Comparison of ENCODE assay signal across 24 cellular contexts in genomic region chr6:24650365-24650764, GRCh38. TPM values are rescaled to one million over a fixed set of nuclear protein-coding genes. Genes with fewer than 3 reads are reported as not detected.
DNase-seq lines count a peak whose midpoint lies in the region; ATAC-seq and TF ChIP-seq lines count a peak whose summit lies in the region.
"Had no signal": no experiment of that assay in that cellular context is flagged by ENCODE, and none has a peak within 500 bp of the region (broad histone marks: within the 10 kb centered on the region; RNA-seq: fewer than 3 reads in every experiment).

No MANE protein-coding gene starts in this region.

- H3K4me3 Mint-ChIP-seq in Caco-2 (ENCODE audit: unreplicated experiment): no peak overlapping the region
- H3K4me3 Mint-ChIP-seq in memory B cell: no peak overlapping the region
- H3K4me3 Mint-ChIP-seq: CD4-positive, alpha-beta memory T cell; HFFc6 had no signal

- H3K9me3 ChIP-seq in Caco-2: no peaks in the 10 kb centered on the region
- no peaks in the 10 kb centered on the region for H3K9me3 ChIP-seq in IMR-90 (ENCODE audit: control insufficient read depth, insufficient read depth, low read length)
- H3K9me3 ChIP-seq in SU-DHL-6 (ENCODE audit: insufficient read depth, low read length): no peaks in the 10 kb centered on the region
- H3K9me3 ChIP-seq in tibial nerve: no peaks in the 10 kb centered on the region
- H3K9me3 ChIP-seq: BLaER1 treated with 17β-estradiol and CSF1 and Interleukin-3, amounts not matched to agents 10 nM and 100 nM had no signal

- H3K27me3 Mint-ChIP-seq in Caco-2 (ENCODE audit: insufficient read depth, unreplicated experiment) (no peaks in the 10 kb centered on the region), memory B cell (no peaks in the 10 kb centered on the region)

- H2BK5ac ChIP-seq in IMR-90 (ENCODE audit: low read depth, low read length, poor library complexity, severe bottlenecking): no peak overlapping the region

- H3K9me1 ChIP-seq in IMR-90 (ENCODE audit: insufficient read depth, low read length): no peaks in the 10 kb centered on the region

- CTCF ChIA-PET in Caco-2 (lab: Charles Lee) (no interaction called here), IMR-90 (lab: Yijun Ruan, JAX) (no interaction called here)

- H4K8ac ChIP-seq in IMR-90 (ENCODE audit: low read depth in 2 of 2, low read length in 2 of 2): no peak overlapping the region

- H3K27ac Mint-ChIP-seq in Caco-2 (ENCODE audit: unreplicated experiment) (no peak overlapping the region), memory B cell (peak overlapping the region; percentile 55)
- H3K27ac Mint-ChIP-seq: CD4-positive, alpha-beta memory T cell; HFFc6 had no signal

- no peak overlapping the region for H3K4ac ChIP-seq in IMR-90 (ENCODE audit: low read depth, low read length)

- no peak overlapping the region for H4K5ac ChIP-seq in IMR-90 (ENCODE audit: low read depth, low read length)

- H4K20me1 ChIP-seq in IMR-90 (ENCODE audit: insufficient read depth, low read length) (no peaks in the 10 kb centered on the region), SU-DHL-6 (ENCODE audit: low read depth, low read length) (no peaks in the 10 kb centered on the region)

- dilution Hi-C loops in IMR-90 (cut with HindIII; ENCODE audit: low sequenced_read_pairs, unreplicated experiment): no loop called here

- POLR2A ChIA-PET in Caco-2 (lab: Charles Lee): no interaction called here
- POLR2A ChIA-PET in IMR-90 (lab: Charles Lee; ENCODE audit: unreplicated experiment): no interaction called here

- no peak overlapping the region for H3K14ac ChIP-seq in IMR-90 (replicated peaks; ENCODE audit: low read depth, low read length)

- no peak for TF ChIP-seq RAD21 in IMR-90 (IDR thresholded peaks at IDR 0.05; ENCODE audit: low read length)

- H3K4me2 ChIP-seq in IMR-90 (ENCODE audit: low read depth, low read length) (no peak overlapping the region), SU-DHL-6 (ENCODE audit: low read depth, low read length, poor library complexity, severe bottlenecking) (peak overlapping the region; percentile 16)
- H3K4me2 ChIP-seq: KMS-11 had no signal

- H2AK9ac ChIP-seq in IMR-90 (replicated peaks; ENCODE audit: low read depth, low read length, poor library complexity): no peak overlapping the region

- H2BK120ac ChIP-seq in IMR-90 (ENCODE audit: low read depth, low read length): no peak overlapping the region

- H3K27ac ChIP-seq in IMR-90 (ENCODE audit: insufficient read depth, low read length) (no peak overlapping the region), SU-DHL-6 (ENCODE audit: low read depth, low read length) (peak overlapping the region; percentile 47), tibial nerve (no peak overlapping the region)
- H3K27ac ChIP-seq: KMS-11 had no signal

- no peak overlapping the region for H2BK20ac ChIP-seq in IMR-90 (ENCODE audit: low read depth, low read length)

- no peak overlapping the region for H3K23ac ChIP-seq in IMR-90 (ENCODE audit: low read depth, low read length)

- H3K79me2 ChIP-seq in SU-DHL-6 (ENCODE audit: insufficient read depth, low read length): no peaks in the 10 kb centered on the region

- H3K79me1 ChIP-seq in IMR-90 (ENCODE audit: low read depth in 1 of 2, low read length in 2 of 2): 0 out of 4 replicates have a peak, but pooled peaks cover 2 to 3% of the 10 kb centered on the region in 2 experiments

- no peak overlapping the region for H3K9ac ChIP-seq in IMR-90 (ENCODE audit: low read depth, low read length)
- no peak overlapping the region for H3K9ac ChIP-seq in SU-DHL-6 (ENCODE audit: low read length)
- H3K9ac ChIP-seq: BLaER1 treated with 17β-estradiol and CSF1 and Interleukin-3, amounts not matched to agents 10 nM and 100 nM; KMS-11 had no signal

- no CpG with 5 or more reads among the region's 3 CpGs for WGBS in IMR-90 (ENCODE audit: extremely low coverage in 2 of 2, insufficient read length in 1 of 2), 2 experiments
- WGBS in tibial nerve, 2 donors: 53 to 55% methylated on average over 3 of the region's 3 CpGs

- peaks cover 20% of the 10 kb centered on the region for H3K36me3 Mint-ChIP-seq in Caco-2 (ENCODE audit: insufficient read depth, unreplicated experiment)
- H3K36me3 Mint-ChIP-seq in memory B cell: peaks cover 21% of the 10 kb centered on the region

- in situ Hi-C loops in IMR-90 (cut with MboI; ENCODE audit: low sequenced_read_pairs): no loop called here

- H3F3A ChIP-seq in SU-DHL-6 (ENCODE audit: insufficient read depth): peaks cover 36% of the 10 kb centered on the region

- no peaks in the 10 kb centered on the region for H3K4me1 ChIP-seq in Caco-2
- no peaks in the 10 kb centered on the region for H3K4me1 ChIP-seq in IMR-90 (ENCODE audit: control insufficient read depth, insufficient read depth, low read length)
- peaks cover 0 to 11% (median 2%) of the 10 kb centered on the region in 4 donors for H3K4me1 ChIP-seq in tibial nerve

- H3K36me3 ChIP-seq in Caco-2 (ENCODE audit: control insufficient read depth, insufficient read depth, low read length) (peaks cover 1% of the 10 kb centered on the region), IMR-90 (ENCODE audit: control insufficient read depth, insufficient read depth, low read length) (peaks cover 8% of the 10 kb centered on the region), SU-DHL-6 (ENCODE audit: low read length) (peaks cover 42% of the 10 kb centered on the region), tibial nerve (peaks cover 6 to 58% (median 7%) of the 10 kb centered on the region in 3 donors)

- H3K4me1 Mint-ChIP-seq in Caco-2 (ENCODE audit: low read depth, unreplicated experiment): peaks cover 4% of the 10 kb centered on the region
- H3K4me1 Mint-ChIP-seq in memory B cell: peaks cover 23% of the 10 kb centered on the region

- ATAC-seq in IMR-90 (ENCODE audit: low read depth): no peak
- no peak for ATAC-seq in memory B cell (ENCODE audit: low read depth)

- intact Hi-C loops in Caco-2 (cut with micrococcal nuclease; ENCODE audit: unreplicated experiment): no loop called here
- intact Hi-C loops in IMR-90 (cut with micrococcal nuclease): no loop called here

- no peaks in the 10 kb centered on the region for H3K9me3 Mint-ChIP-seq in Caco-2 (ENCODE audit: unreplicated experiment)
- H3K9me3 Mint-ChIP-seq in memory B cell: no peaks in the 10 kb centered on the region
- H3K9me3 Mint-ChIP-seq: HFFc6 had no signal

- TF ChIP-seq POLR2A in IMR-90 (IDR thresholded peaks at IDR 0.05; ENCODE audit: low read depth, low read length) (no peak), tibial nerve (IDR thresholded peaks at IDR 0.05) (no peak)

- H4K91ac ChIP-seq in IMR-90 (ENCODE audit: insufficient read depth, low read depth, low read length): no peak overlapping the region

- H3K27me3 ChIP-seq in Caco-2 (replicated peaks; ENCODE audit: control insufficient read depth, insufficient read depth, low read length): no peaks in the 10 kb centered on the region
- peaks cover 2% of the 10 kb centered on the region for H3K27me3 ChIP-seq in IMR-90 (ENCODE audit: control insufficient read depth, insufficient read depth, low read length)
- no peaks in the 10 kb centered on the region for H3K27me3 ChIP-seq in SU-DHL-6 (ENCODE audit: low read length)
- H3K27me3 ChIP-seq in tibial nerve: no peaks in the 10 kb centered on the region

- DNase-seq in Caco-2 (no peak), IMR-90 (no peak), memory B cell (ENCODE audit: low spot score in 2 of 2) (no peak), tibial nerve (ENCODE audit: low spot score in 2 of 2) (no peak), NCI-H2227 treated with DMSO at 0.1 percent for 48 hours (lab: John Stamatoyannopoulos, UW) (no peak), kidney glomerular epithelial cell (lab: John Stamatoyannopoulos, UW) (no peak)
- DNase-seq: ACHN; Calu3; CD4-positive, alpha-beta memory T cell; DMS153; GDM1; HFFc6; NCI-H1105; NCI-H146; NCI-H2029 treated with DMSO at 0.1 percent for 48 hours; NCI-H2171; NCI-H524 treated with DMSO at 0.1 percent for 48 hours; NCI-H82; Right ventricle myocardium superior; SW 1271 had no signal

- H2BK15ac ChIP-seq in IMR-90 (ENCODE audit: low read depth, low read length): no peak overlapping the region

- H3K4me3 ChIP-seq in Caco-2 (ENCODE audit: low read depth, low read length) (no peak overlapping the region), IMR-90 (ENCODE audit: insufficient read depth, low read depth, low read length) (no peak overlapping the region), SU-DHL-6 (ENCODE audit: insufficient read depth, low read length, poor library complexity, severe bottlenecking) (no peak overlapping the region), tibial nerve (no peak overlapping the region)
- H3K4me3 ChIP-seq: BLaER1 treated with 17β-estradiol and CSF1 and Interleukin-3, amounts not matched to agents 10 nM and 100 nM had no signal

- no peak for TF ChIP-seq EP300 in tibial nerve (IDR thresholded peaks at IDR 0.05)

- no peak overlapping the region for H3K56ac ChIP-seq in IMR-90 (ENCODE audit: extremely low read depth, insufficient read depth, low read length)

- TF ChIP-seq CTCF in Caco-2 (IDR thresholded peaks at IDR 0.05; ENCODE audit: insufficient read depth in 1 of 2, low read depth in 1 of 2, low read length in 1 of 2, severe bottlenecking in 1 of 2, unreplicated experiment in 1 of 2): no peak
- no peak for TF ChIP-seq CTCF in IMR-90 (conservative IDR thresholded peaks at IDR 0.05; ENCODE audit: low read depth, low read length)
- TF ChIP-seq CTCF in SU-DHL-6 (IDR thresholded peaks at IDR 0.05; ENCODE audit: insufficient read depth, low read length, poor library complexity, severe bottlenecking): no peak
- no peak for TF ChIP-seq CTCF in tibial nerve (IDR thresholded peaks at IDR 0.05)

- BruUV-seq in Caco-2 (replicated peaks; lab: Mats Ljungman, UMichigan) (TSS peak; percentile 72), IMR-90 (replicated peaks; lab: Mats Ljungman, UMichigan) (TSS peak; percentile 95)

- H2AFZ ChIP-seq in IMR-90 (replicated peaks; ENCODE audit: low read length, poor library complexity) (no peak overlapping the region), SU-DHL-6 (ENCODE audit: low read depth, low read length, severe bottlenecking) (no peak overlapping the region)

- no peak overlapping the region for H2AK5ac ChIP-seq in IMR-90 (ENCODE audit: low read depth, low read length)

- no peak overlapping the region for H3K18ac ChIP-seq in IMR-90 (ENCODE audit: low read depth, low read length)

- H3K9me2 ChIP-seq in SU-DHL-6 (replicated peaks; ENCODE audit: insufficient read depth, low read length): no peaks in the 10 kb centered on the region

RNA-seq across cellular contexts. Expression of gene KIAA0319, which starts 4.4 kb away (rescaled TPM):
- total RNA-seq in Caco-2 (2022) (0.11 and 0.16 TPM in 2 replicates), IMR-90 (2012; rRNA removed) (not detected in 2 replicates), tibial nerve (under 1 TPM in 3 of 4 donors, not detected in 1; under 0.01 to 0.98 (median under 0.01) TPM)
- not detected in 2 replicates for polyA plus RNA-seq in IMR-90 (2012; rRNA removed)
- polyA plus RNA-seq in IMR-90 (2012; cell fraction: cytosol; rRNA removed): not detected in 2 replicates
- polyA plus RNA-seq in IMR-90 (2012; cell fraction: nucleus; rRNA removed; ENCODE audit: low replicate concordance): not detected in 2 replicates
- total RNA-seq: Right ventricle myocardium superior, RPMI7951 had no signal

RNA-seq across cellular contexts. Expression of gene TDP2, which starts 16.3 kb away (rescaled TPM):
- total RNA-seq in Caco-2 (2022) (46.7 and 47.2 TPM in 2 replicates), IMR-90 (2012; rRNA removed) (13.6 and 25.8 TPM in 2 replicates), tibial nerve (10 to 100 TPM; 24.9 to 32.0 (median 31.3) TPM)
- polyA plus RNA-seq in IMR-90 (2012; rRNA removed): 18.2 and 22.8 TPM in 2 replicates
- 5.7 and 7.1 TPM in 2 replicates for polyA plus RNA-seq in IMR-90 (2012; cell fraction: cytosol; rRNA removed)
- 4.0 and 19.0 TPM in 2 replicates for polyA plus RNA-seq in IMR-90 (2012; cell fraction: nucleus; rRNA removed; ENCODE audit: low replicate concordance)

RNA-seq across cellular contexts. Expression of gene ACOT13, which starts 16.5 kb away (rescaled TPM):
- total RNA-seq in Caco-2 (2022) (55.6 and 63.1 TPM in 2 replicates), IMR-90 (2012; rRNA removed) (3.6 and 8.1 TPM in 2 replicates), tibial nerve (10 to 100 TPM in 1 of 4 donors, 1 to 10 TPM in 3; 3.3 to 10.2 (median 7.5) TPM)
- polyA plus RNA-seq in IMR-90 (2012; rRNA removed): 21.2 and 25.7 TPM in 2 replicates
- polyA plus RNA-seq in IMR-90 (2012; cell fraction: cytosol; rRNA removed): 2.2 and 4.6 TPM in 2 replicates
- polyA plus RNA-seq in IMR-90 (2012; cell fraction: nucleus; rRNA removed; ENCODE audit: low replicate concordance): 0.85 and 6.9 TPM in 2 replicates
